In genomic region chr19:31180907-31181306, GRCh38 we compare ENCODE assay signal across 7 cellular contexts.
"Had no signal": no experiment of that assay in that cellular context is flagged by ENCODE, and none has a peak within 500 bp of the region (broad histone marks: within the 10 kb centered on the region; RNA-seq: fewer than 3 reads in every experiment).

No MANE protein-coding gene starts in this region.

- H3K27ac Mint-ChIP-seq: IgD-negative memory B cell had no signal

- DNase-seq: IMR-90, KBM-7 had no signal

- H3K4me3 ChIP-seq: K562 had no signal

- H3K4me3 Mint-ChIP-seq: IgD-negative memory B cell had no signal

- H3K36me3 Mint-ChIP-seq: IgD-negative memory B cell had no signal

- FAIRE-seq: HepG2, HTR-8/SVneo, K562 had no signal

- H3K27ac ChIP-seq: HL-60 had no signal

- H3K4me1 Mint-ChIP-seq: IgD-negative memory B cell had no signal

- ATAC-seq: HepG2, K562 had no signal
